Comparison of ENCODE assay signal across 1 cellular context in genomic region chr16:24541534-24541933, GRCh38.
TF ChIP-seq lines count a peak whose summit lies in the region.

No MANE protein-coding gene starts in this region.

TF ChIP-seq in SK-N-SH treated with all-trans-retinoic acid at 6 μM for 48 hours, 23 proteins besides CTCF, POLR2A, EP300 and RAD21 (continued from another document):
- TF ChIP-seq POU6F1 (CRISPR knock-in tag; IDR thresholded peaks at IDR 0.05; ENCODE audit: borderline replicate concordance, low read depth) (no peak), CREB5 (CRISPR knock-in tag; IDR thresholded peaks at IDR 0.05; ENCODE audit: low read depth) (no peak), GLIS3 (CRISPR knock-in tag; IDR thresholded peaks at IDR 0.05) (no peak), SNAI2 (CRISPR knock-in tag; IDR thresholded peaks at IDR 0.05) (no peak), ISL1 (CRISPR knock-in tag; IDR thresholded peaks at IDR 0.05) (no peak)
TF ChIP-seq in SK-N-SH treated with all-trans-retinoic acid at 6 μM for 48 hours: peak in this region for 0.
